9 cellular contexts compared by ENCODE assay signal in genomic region chr3:111621535-111621934, GRCh38. TPM values are rescaled to one million over a fixed set of nuclear protein-coding genes. Genes with fewer than 3 reads are reported as not detected.
DNase-seq lines count a peak whose midpoint lies in the region; ATAC-seq and TF ChIP-seq lines count a peak whose summit lies in the region.
"Had no signal": no experiment of that assay in that cellular context is flagged by ENCODE, and none has a peak within 500 bp of the region (broad histone marks: within the 10 kb centered on the region; RNA-seq: fewer than 3 reads in every experiment).

No MANE protein-coding gene starts in this region.

- no peaks in the 10 kb centered on the region for H3K27me3 ChIP-seq in GM23338 (ENCODE audit: insufficient read depth)

- H3K36me3 Mint-ChIP-seq in GM23338 (ENCODE audit: low read depth), result peaks cover 10% of the 10 kb centered on the region

- H3K79me2 ChIP-seq in GM23338 (replicated peaks; ENCODE audit: insufficient read depth), result no peaks in the 10 kb centered on the region

- no peaks in the 10 kb centered on the region for H3K4me1 Mint-ChIP-seq in GM23338

- H3K9me2 ChIP-seq in GM23338 (ENCODE audit: insufficient read depth), result no peaks in the 10 kb centered on the region

- no peak overlapping the region for H2AFZ ChIP-seq in GM23338

- H3K4me2 ChIP-seq in GM23338, result no peak overlapping the region

- no peaks in the 10 kb centered on the region for H3K27me3 Mint-ChIP-seq in GM23338 (ENCODE audit: insufficient read depth, low read depth, poor library complexity)

- TF ChIP-seq CTCF in GM23338 (conservative IDR thresholded peaks at IDR 0.05; ENCODE audit: low read depth in 2 of 2), result peak; percentile 92 to 96

- peaks cover 6% of the 10 kb centered on the region; the same call in 1 of the 2 replicates for H3K36me3 ChIP-seq in GM23338 (ENCODE audit: insufficient read depth)

- H3K4me3 Mint-ChIP-seq in GM23338, result no peak overlapping the region

- no peaks in the 10 kb centered on the region for H4K20me1 ChIP-seq in GM23338 (replicated peaks; ENCODE audit: insufficient read depth)

- peak; percentile 93 for ATAC-seq in GM23338
- no peak for ATAC-seq in HG03571 (IDR thresholded peaks at IDR 0.05; ENCODE audit: unreplicated experiment)
- no peak for ATAC-seq in HG02885 (IDR thresholded peaks at IDR 0.05; ENCODE audit: poor library complexity, unreplicated experiment)

- peaks cover 20% of the 10 kb centered on the region for H3K9me3 Mint-ChIP-seq in GM23338

- H3F3A ChIP-seq in GM23338 (replicated peaks; ENCODE audit: low read depth), result no peaks in the 10 kb centered on the region

- no peak overlapping the region for H3K4me3 ChIP-seq in GM23338

- H3K4me1 ChIP-seq in GM23338 (ENCODE audit: insufficient read depth), result no peaks in the 10 kb centered on the region

- DNase-seq in CMK (ENCODE audit: low read depth) (peak; percentile 8), GM23338 (ENCODE audit: low spot score) (peak; percentile 88), T-helper 9 cell (peak; percentile 14), iPS DF 19.7 (ENCODE audit: low read depth, low spot score) (peak; percentile 25), HCEC 1CT (no peak), AG08396 (ENCODE audit: low spot score) (no peak)
- DNase-seq: NCI-H345 had no signal

- no peak overlapping the region for H3K27ac ChIP-seq in GM23338 (ENCODE audit: low read depth)

- H3K27ac Mint-ChIP-seq in GM23338, result no peak overlapping the region

TF ChIP-seq in GM23338, 12 proteins besides CTCF, POLR2A, EP300 and RAD21:
- no peak for TF ChIP-seq ZNF114 (CRISPR knock-in tag; IDR thresholded peaks at IDR 0.05)
- no peak for TF ChIP-seq EZH2 (IDR thresholded peaks at IDR 0.05; ENCODE audit: low read depth, unreplicated experiment)
- peak; percentile 39; the same call in 1 of the 2 replicates for TF ChIP-seq CREB1 (CRISPR knock-in tag; IDR thresholded peaks at IDR 0.05; ENCODE audit: low read depth)
- no peak for TF ChIP-seq POLR2AphosphoS5 (IDR thresholded peaks at IDR 0.05; ENCODE audit: low read depth)
- TF ChIP-seq STAT1 (IDR thresholded peaks at IDR 0.05; ENCODE audit: unreplicated experiment), result no peak
- no peak for TF ChIP-seq ZNF462 (CRISPR knock-in tag; IDR thresholded peaks at IDR 0.05)

RNA-seq across cellular contexts. Expression of gene ZBED2, which starts 26.4 kb away (rescaled TPM):
- not detected in 2 replicates for total RNA-seq in GM23338 (2014; rRNA removed; shearing (Covaris generic))
- polyA plus RNA-seq in GM23338 (2016; fragmentation: Nextera tagmentation; extraction: Ambion mirVana), result not detected in 2 replicates

RNA-seq across cellular contexts. Expression of gene PLCXD2, which starts 52.9 kb away (rescaled TPM):
- 2.0 and 3.2 TPM in 2 replicates for total RNA-seq in GM23338 (2014; rRNA removed; shearing (Covaris generic))
- 0.68 and 0.87 TPM in 2 replicates for polyA plus RNA-seq in GM23338 (2016; fragmentation: Nextera tagmentation; extraction: Ambion mirVana)

Comparison
In these comparisons a context has a peak if more than half of its experiments do, and no peak if none do; other contexts are left out.
1. DNase-seq: peak in CMK (single experiment), GM23338 (single experiment), T-helper 9 cell (single experiment) and iPS DF 19.7 (single experiment); none in HCEC 1CT (single experiment) and AG08396 (single experiment).